Comparison of ENCODE assay signal across 21 cellular contexts in the genomic region with DNA sequence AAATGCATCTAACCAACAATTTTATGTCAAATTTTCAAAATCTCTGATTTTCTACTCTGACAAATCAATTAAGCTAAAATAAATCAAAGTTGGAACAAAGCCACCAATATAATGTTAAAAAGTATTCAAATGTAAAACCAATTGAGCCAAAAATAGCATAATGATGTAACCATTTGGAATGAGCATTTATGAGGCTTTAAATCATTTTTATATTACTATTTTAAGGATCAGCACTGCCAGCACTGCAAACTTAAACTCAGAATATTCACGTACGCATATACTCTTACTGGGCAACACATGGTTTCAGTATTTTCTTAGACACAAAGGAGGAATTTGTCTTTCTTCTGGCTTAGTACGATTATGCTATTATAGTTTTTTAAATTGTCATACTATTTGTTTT.
"Had no signal": no experiment of that assay in that cellular context is flagged by ENCODE, and none has a peak within 500 bp of the region (broad histone marks: within the 10 kb centered on the region; RNA-seq: fewer than 3 reads in every experiment).

No MANE protein-coding gene starts in this region.

- H3K27me3 ChIP-seq: brain microvascular endothelial cell, thyroid gland had no signal

- H3K27me3 Mint-ChIP-seq: activated CD4-positive, alpha-beta T cell treated with anti-CD3 and anti-CD28 coated beads, Interleukin-2, amount 10 ng/mL, durations not matched to agents 7 days and 5 days; activated naive CD8-positive, alpha-beta T cell had no signal

- H3K27ac ChIP-seq: left ventricle myocardium inferior, thyroid gland had no signal

- DNase-seq: activated B cell treated with CpG ODN at 0.5 μM for 24 hours; activated CD4-positive, alpha-beta T cell treated with anti-CD3 and anti-CD28 coated beads, Interleukin-2, amount 10 ng/mL, durations not matched to agents 7 days and 5 days; activated CD8-positive, alpha-beta memory T cell treated with anti-CD3 and anti-CD28 coated beads, Interleukin-2, amount 50 U/mL, for 48 hours; activated gamma-delta T cell; activated T-cell treated with anti-CD3 and anti-CD28 coated beads, Interleukin-2, amount 50 U/mL, for 72 hours; amniotic stem cell; brain microvascular endothelial cell; cerebellar nuclear complex; dermis blood vessel endothelial cell; endodermal cell; erythroblast; hypothalamus; left ventricle myocardium inferior; nephron progenitor cell; occipital lobe; stimulated activated CD4-positive, alpha-beta T cell treated with anti-CD3 and anti-CD28 coated beads, Interleukin-1b, Interleukin-23, amount 100 ng/mL, for 48 hours; thyroid gland had no signal

- H3K27ac Mint-ChIP-seq: activated B cell treated with CpG ODN at 0.5 μM for 24 hours; activated CD4-positive, alpha-beta T cell treated with anti-CD3 and anti-CD28 coated beads, Interleukin-2, amount 10 ng/mL, durations not matched to agents 7 days and 5 days; activated naive CD8-positive, alpha-beta T cell; endodermal cell; memory B cell; nephron progenitor cell; T-helper 2 cell treated with Interferon-gamma antibody and Interleukin-4, amounts not matched to agents 5 μg/mL and 100 μg/mL, for 36 hours had no signal

- H3K4me3 Mint-ChIP-seq: activated B cell treated with CpG ODN at 0.5 μM for 24 hours; activated CD4-positive, alpha-beta T cell treated with anti-CD3 and anti-CD28 coated beads, Interleukin-2, amount 10 ng/mL, durations not matched to agents 7 days and 5 days; activated naive CD8-positive, alpha-beta T cell; activated T-cell treated with anti-CD3 and anti-CD28 coated beads, Interleukin-2, amount 50 U/mL, for 72 hours; endodermal cell; memory B cell; nephron progenitor cell; T-helper 2 cell treated with Interferon-gamma antibody and Interleukin-4, amounts not matched to agents 5 μg/mL and 100 μg/mL, for 36 hours had no signal

- ATAC-seq: activated T-cell treated with anti-CD3 and anti-CD28 coated beads, Interleukin-2, amount 50 U/mL, for 72 hours; sciatic nerve had no signal

- H3K4me3 ChIP-seq: left ventricle myocardium inferior, thyroid gland had no signal

- H3K4me1 Mint-ChIP-seq: activated B cell treated with CpG ODN at 0.5 μM for 24 hours; activated CD4-positive, alpha-beta T cell treated with anti-CD3 and anti-CD28 coated beads, Interleukin-2, amount 10 ng/mL, durations not matched to agents 7 days and 5 days; memory B cell had no signal

- H3K36me3 ChIP-seq: brain microvascular endothelial cell, left ventricle myocardium inferior, thyroid gland had no signal

- H3K9me3 ChIP-seq: thyroid gland had no signal
